1 cellular context compared by ENCODE assay signal in the genomic region with DNA sequence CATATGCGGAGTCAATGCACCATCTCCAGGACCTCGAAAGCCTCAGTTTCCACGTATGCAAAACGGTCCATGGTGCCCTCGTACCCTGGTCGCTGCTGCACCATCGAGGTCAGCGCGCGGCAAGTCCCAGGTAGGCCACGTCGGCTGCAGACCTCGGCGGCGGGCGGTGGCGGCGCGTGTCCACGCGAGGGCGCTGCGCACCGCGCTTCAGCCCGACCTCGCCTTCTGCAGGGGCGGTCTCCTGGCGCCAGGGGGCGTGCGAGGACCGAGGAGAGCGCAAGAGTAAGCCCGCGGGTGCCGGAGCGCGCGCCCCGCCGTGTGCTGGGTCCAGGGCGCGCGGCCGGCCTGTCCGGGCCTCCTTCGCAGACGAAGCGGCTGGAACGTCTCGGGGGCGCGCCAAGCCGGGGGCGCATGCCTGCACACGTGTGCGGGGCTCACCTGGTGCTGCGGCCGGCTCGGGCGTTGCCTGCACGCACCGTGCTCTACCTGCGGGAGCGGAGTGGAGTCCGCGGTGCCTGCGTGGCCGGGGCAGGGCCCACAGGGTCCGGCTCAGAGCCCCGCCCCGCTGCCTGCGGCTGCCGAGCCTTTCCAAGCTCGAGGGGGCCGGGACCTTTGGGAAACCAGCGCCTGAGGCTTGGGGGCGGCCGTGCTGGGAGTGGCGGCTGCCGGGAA.
TF ChIP-seq lines count a peak whose summit lies in the region.

No MANE protein-coding gene starts in this region.

TF ChIP-seq in HepG2, 621 proteins besides CTCF, POLR2A, EP300 and RAD21 (continued from another document and continues in another):
- TF ChIP-seq, protein P1, sequence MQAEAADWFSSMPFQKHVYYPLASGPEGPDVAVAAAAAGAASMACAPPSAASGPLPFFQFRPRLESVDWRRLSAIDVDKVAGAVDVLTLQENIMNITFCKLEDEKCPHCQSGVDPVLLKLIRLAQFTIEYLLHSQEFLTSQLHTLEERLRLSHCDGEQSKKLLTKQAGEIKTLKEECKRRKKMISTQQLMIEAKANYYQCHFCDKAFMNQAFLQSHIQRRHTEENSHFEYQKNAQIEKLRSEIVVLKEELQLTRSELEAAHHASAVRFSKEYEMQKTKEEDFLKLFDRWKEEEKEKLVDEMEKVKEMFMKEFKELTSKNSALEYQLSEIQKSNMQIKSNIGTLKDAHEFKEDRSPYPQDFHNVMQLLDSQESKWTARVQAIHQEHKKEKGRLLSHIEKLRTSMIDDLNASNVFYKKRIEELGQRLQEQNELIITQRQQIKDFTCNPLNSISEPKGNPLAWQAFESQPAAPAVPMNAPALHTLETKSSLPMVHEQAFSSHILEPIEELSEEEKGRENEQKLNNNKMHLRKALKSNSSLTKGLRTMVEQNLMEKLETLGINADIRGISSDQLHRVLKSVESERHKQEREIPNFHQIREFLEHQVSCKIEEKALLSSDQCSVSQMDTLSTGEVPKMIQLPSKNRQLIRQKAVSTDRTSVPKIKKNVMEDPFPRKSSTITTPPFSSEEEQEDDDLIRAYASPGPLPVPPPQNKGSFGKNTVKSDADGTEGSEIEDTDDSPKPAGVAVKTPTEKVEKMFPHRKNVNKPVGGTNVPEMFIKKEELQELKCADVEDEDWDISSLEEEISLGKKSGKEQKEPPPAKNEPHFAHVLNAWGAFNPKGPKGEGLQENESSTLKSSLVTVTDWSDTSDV (CRISPR knock-in tag; IDR thresholded peaks at IDR 0.05) = no peak
- TF ChIP-seq SCMH1 (CRISPR knock-in tag; IDR thresholded peaks at IDR 0.05; ENCODE audit: borderline replicate concordance) (no peak), GATAD1 (CRISPR knock-in tag; IDR thresholded peaks at IDR 0.05) (peak; percentile 41; the same call in 1 of the 2 replicates), ZNF530 (CRISPR knock-in tag; IDR thresholded peaks at IDR 0.05; ENCODE audit: low read depth) (no peak), ZNF660 (CRISPR knock-in tag; IDR thresholded peaks at IDR 0.05; ENCODE audit: borderline replicate concordance, low read depth) (no peak), RERE (CRISPR knock-in tag; IDR thresholded peaks at IDR 0.05; ENCODE audit: low read depth) (no peak), SETDB1 (CRISPR knock-in tag; IDR thresholded peaks at IDR 0.05; ENCODE audit: borderline replicate concordance) (no peak), ATAD3A (CRISPR knock-in tag; IDR thresholded peaks at IDR 0.05) (no peak), CBFB (CRISPR knock-in tag; IDR thresholded peaks at IDR 0.05) (0 out of 2 replicates have a peak, but pooled peaks have one; percentile 28), SAFB2 (CRISPR knock-in tag; IDR thresholded peaks at IDR 0.05; ENCODE audit: borderline replicate concordance, low read depth) (peak; percentile 89; the same call in 1 of the 2 replicates), MBD4 (IDR thresholded peaks at IDR 0.05; ENCODE audit: borderline replicate concordance, low read length) (no peak), NFAT5 (CRISPR knock-in tag; IDR thresholded peaks at IDR 0.05) (no peak), ZNF430 (CRISPR knock-in tag; IDR thresholded peaks at IDR 0.05) (peak; percentile 35; the same call in 1 of the 2 replicates), TFAP4 (IDR thresholded peaks at IDR 0.05; ENCODE audit: borderline replicate concordance, low read depth) (no peak), POLR2AphosphoS5 (IDR thresholded peaks at IDR 0.05; ENCODE audit: low read depth, low read length) (no peak), BORCS8-MEF2B (CRISPR knock-in tag; IDR thresholded peaks at IDR 0.05) (peak; percentile 56), ZNF296 (CRISPR knock-in tag; conservative IDR thresholded peaks at IDR 0.05) (no peak), MAZ (IDR thresholded peaks at IDR 0.05; ENCODE audit: borderline replicate concordance, low read depth, low read length) (no peak), MAZ (CRISPR knock-in tag; IDR thresholded peaks at IDR 0.05; ENCODE audit: low read depth) (peak; percentile 43; the same call in 1 of the 2 replicates), HMG20A (CRISPR knock-in tag; IDR thresholded peaks at IDR 0.05; ENCODE audit: borderline replicate concordance) (no peak), ATF7-NPFF (CRISPR knock-in tag; IDR thresholded peaks at IDR 0.05; ENCODE audit: low read depth) (peak; percentile 92), JUND (CRISPR knock-in tag; IDR thresholded peaks at IDR 0.05) (no peak), ZBTB3 (CRISPR knock-in tag; IDR thresholded peaks at IDR 0.05; ENCODE audit: borderline replicate concordance, low read depth) (no peak), HES4 (CRISPR knock-in tag; IDR thresholded peaks at IDR 0.05; ENCODE audit: borderline replicate concordance) (no peak), ZNF264 (CRISPR knock-in tag; IDR thresholded peaks at IDR 0.05) (0 out of 2 replicates have a peak, but pooled peaks have one; percentile 19), FOXM1 (CRISPR knock-in tag; IDR thresholded peaks at IDR 0.05) (no peak), ZKSCAN8 (CRISPR knock-in tag; IDR thresholded peaks at IDR 0.05; ENCODE audit: borderline replicate concordance) (no peak), JARID2 (CRISPR knock-in tag; IDR thresholded peaks at IDR 0.05; ENCODE audit: insufficient replicate concordance) (no peak)
- TF ChIP-seq, protein P2, sequence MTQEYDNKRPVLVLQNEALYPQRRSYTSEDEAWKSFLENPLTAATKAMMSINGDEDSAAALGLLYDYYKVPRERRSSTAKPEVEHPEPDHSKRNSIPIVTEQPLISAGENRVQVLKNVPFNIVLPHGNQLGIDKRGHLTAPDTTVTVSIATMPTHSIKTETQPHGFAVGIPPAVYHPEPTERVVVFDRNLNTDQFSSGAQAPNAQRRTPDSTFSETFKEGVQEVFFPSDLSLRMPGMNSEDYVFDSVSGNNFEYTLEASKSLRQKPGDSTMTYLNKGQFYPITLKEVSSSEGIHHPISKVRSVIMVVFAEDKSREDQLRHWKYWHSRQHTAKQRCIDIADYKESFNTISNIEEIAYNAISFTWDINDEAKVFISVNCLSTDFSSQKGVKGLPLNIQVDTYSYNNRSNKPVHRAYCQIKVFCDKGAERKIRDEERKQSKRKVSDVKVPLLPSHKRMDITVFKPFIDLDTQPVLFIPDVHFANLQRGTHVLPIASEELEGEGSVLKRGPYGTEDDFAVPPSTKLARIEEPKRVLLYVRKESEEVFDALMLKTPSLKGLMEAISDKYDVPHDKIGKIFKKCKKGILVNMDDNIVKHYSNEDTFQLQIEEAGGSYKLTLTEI (CRISPR knock-in tag; conservative IDR thresholded peaks at IDR 0.05) = no peak
- TF ChIP-seq, protein P3, sequence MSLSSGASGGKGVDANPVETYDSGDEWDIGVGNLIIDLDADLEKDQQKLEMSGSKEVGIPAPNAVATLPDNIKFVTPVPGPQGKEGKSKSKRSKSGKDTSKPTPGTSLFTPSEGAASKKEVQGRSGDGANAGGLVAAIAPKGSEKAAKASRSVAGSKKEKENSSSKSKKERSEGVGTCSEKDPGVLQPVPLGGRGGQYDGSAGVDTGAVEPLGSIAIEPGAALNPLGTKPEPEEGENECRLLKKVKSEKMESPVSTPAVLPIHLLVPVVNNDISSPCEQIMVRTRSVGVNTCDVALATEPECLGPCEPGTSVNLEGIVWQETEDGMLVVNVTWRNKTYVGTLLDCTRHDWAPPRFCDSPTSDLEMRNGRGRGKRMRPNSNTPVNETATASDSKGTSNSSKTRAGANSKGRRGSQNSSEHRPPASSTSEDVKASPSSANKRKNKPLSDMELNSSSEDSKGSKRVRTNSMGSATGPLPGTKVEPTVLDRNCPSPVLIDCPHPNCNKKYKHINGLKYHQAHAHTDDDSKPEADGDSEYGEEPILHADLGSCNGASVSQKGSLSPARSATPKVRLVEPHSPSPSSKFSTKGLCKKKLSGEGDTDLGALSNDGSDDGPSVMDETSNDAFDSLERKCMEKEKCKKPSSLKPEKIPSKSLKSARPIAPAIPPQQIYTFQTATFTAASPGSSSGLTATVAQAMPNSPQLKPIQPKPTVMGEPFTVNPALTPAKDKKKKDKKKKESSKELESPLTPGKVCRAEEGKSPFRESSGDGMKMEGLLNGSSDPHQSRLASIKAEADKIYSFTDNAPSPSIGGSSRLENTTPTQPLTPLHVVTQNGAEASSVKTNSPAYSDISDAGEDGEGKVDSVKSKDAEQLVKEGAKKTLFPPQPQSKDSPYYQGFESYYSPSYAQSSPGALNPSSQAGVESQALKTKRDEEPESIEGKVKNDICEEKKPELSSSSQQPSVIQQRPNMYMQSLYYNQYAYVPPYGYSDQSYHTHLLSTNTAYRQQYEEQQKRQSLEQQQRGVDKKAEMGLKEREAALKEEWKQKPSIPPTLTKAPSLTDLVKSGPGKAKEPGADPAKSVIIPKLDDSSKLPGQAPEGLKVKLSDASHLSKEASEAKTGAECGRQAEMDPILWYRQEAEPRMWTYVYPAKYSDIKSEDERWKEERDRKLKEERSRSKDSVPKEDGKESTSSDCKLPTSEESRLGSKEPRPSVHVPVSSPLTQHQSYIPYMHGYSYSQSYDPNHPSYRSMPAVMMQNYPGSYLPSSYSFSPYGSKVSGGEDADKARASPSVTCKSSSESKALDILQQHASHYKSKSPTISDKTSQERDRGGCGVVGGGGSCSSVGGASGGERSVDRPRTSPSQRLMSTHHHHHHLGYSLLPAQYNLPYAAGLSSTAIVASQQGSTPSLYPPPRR (CRISPR knock-in tag; IDR thresholded peaks at IDR 0.05; ENCODE audit: borderline replicate concordance) = no peak
